21 cellular contexts compared by ENCODE assay signal in genomic region chr6:107763959-107764358, GRCh38.
DNase-seq lines count a peak whose midpoint lies in the region; ATAC-seq, FAIRE-seq and TF ChIP-seq lines count a peak whose summit lies in the region.
"Had no signal": no experiment of that assay in that cellular context is flagged by ENCODE, and none has a peak within 500 bp of the region (broad histone marks: within the 10 kb centered on the region; RNA-seq: fewer than 3 reads in every experiment).

No MANE protein-coding gene starts in this region.

- no peak overlapping the region for H2AFZ ChIP-seq in GM23248
- no peak overlapping the region for H2AFZ ChIP-seq in astrocyte (ENCODE audit: low read depth, low read length)
- H2AFZ ChIP-seq in osteoblast (ENCODE audit: low read length): no peak overlapping the region

- H4K20me1 ChIP-seq in GM23248 (ENCODE audit: insufficient read depth) (no peaks in the 10 kb centered on the region), astrocyte (ENCODE audit: insufficient read depth, low read length) (no peaks in the 10 kb centered on the region), osteoblast (ENCODE audit: insufficient read depth, low read length) (no peaks in the 10 kb centered on the region)

- FAIRE-seq in astrocyte (lab: Jason Lieb, UNC): no peak

- H3K4me3 Mint-ChIP-seq in astrocyte (ENCODE audit: unreplicated experiment): no peak overlapping the region
- H3K4me3 Mint-ChIP-seq in activated CD8-positive, alpha-beta T cell treated with anti-CD3 and anti-CD28 coated beads for 36 hours: no peak overlapping the region
- H3K4me3 Mint-ChIP-seq: activated CD4-positive, alpha-beta T cell treated with anti-CD3 and anti-CD28 coated beads, Interleukin-2, amount 10 ng/mL, durations not matched to agents 7 days and 5 days; B cell had no signal

- no peak overlapping the region for H3K9ac ChIP-seq in GM23248
- no peak overlapping the region for H3K9ac ChIP-seq in astrocyte (ENCODE audit: low read length)
- no peak overlapping the region for H3K9ac ChIP-seq in colonic mucosa (ENCODE audit: low read depth in 2 of 2, low read length in 2 of 2)

- no peaks in the 10 kb centered on the region for H3K9me2 ChIP-seq in GM23248 (ENCODE audit: insufficient read depth)

- DNase-seq in GM23248 (peak; percentile 60), astrocyte (ENCODE audit: low read depth) (peak; percentile 78), fibroblast of pulmonary artery (ENCODE audit: low read depth) (peak; percentile 15), osteoblast (ENCODE audit: insufficient read length, low spot score, missing footprints) (peak; percentile 83), AML-193 (lab: John Stamatoyannopoulos, UW) (no peak), colonic mucosa (no peak), omental fat pad (ENCODE audit: low spot score) (no peak)
- DNase-seq in activated CD8-positive, alpha-beta T cell treated with anti-CD3 and anti-CD28 coated beads for 36 hours: no peak
- DNase-seq: activated CD4-positive, alpha-beta T cell treated with anti-CD3 and anti-CD28 coated beads, Interleukin-2, amount 10 ng/mL, durations not matched to agents 7 days and 5 days; activated CD8-positive, alpha-beta memory T cell treated with anti-CD3 and anti-CD28 coated beads, Interleukin-2, amount 50 U/mL, for 48 hours; activated gamma-delta T cell treated with Interleukin-2 at 50 U/mL for 16 hours; Caco-2; GOT3; left ventricle myocardium superior; NCI-H1417 treated with DMSO at 0.1 percent for 48 hours; occipital lobe; PC-3; stimulated activated naive CD4-positive, alpha-beta T cell had no signal

- peaks cover 2% of the 10 kb centered on the region for H3K27me3 Mint-ChIP-seq in astrocyte (ENCODE audit: low read depth, unreplicated experiment)
- H3K27me3 Mint-ChIP-seq in activated CD8-positive, alpha-beta T cell treated with anti-CD3 and anti-CD28 coated beads for 36 hours: no peaks in the 10 kb centered on the region
- H3K27me3 Mint-ChIP-seq: activated CD4-positive, alpha-beta T cell treated with anti-CD3 and anti-CD28 coated beads, Interleukin-2, amount 10 ng/mL, durations not matched to agents 7 days and 5 days; B cell had no signal

- H3K4me1 ChIP-seq in GM23248 (ENCODE audit: insufficient read depth): no peaks in the 10 kb centered on the region
- peaks cover 6% of the 10 kb centered on the region for H3K4me1 ChIP-seq in astrocyte (ENCODE audit: insufficient read depth, low read length)
- peaks cover 9% of the 10 kb centered on the region for H3K4me1 ChIP-seq in osteoblast (ENCODE audit: insufficient read depth, low read length)
- H3K4me1 ChIP-seq in colonic mucosa: no peaks in the 10 kb centered on the region
- H3K4me1 ChIP-seq: Caco-2, tibial nerve had no signal

- H3K9me3 ChIP-seq in GM23248 (ENCODE audit: low read depth) (no peaks in the 10 kb centered on the region), astrocyte (ENCODE audit: insufficient read depth, low read depth, low read length) (no peaks in the 10 kb centered on the region), osteoblast (ENCODE audit: low read depth, low read length) (no peaks in the 10 kb centered on the region), colonic mucosa (no peaks in the 10 kb centered on the region)
- H3K9me3 ChIP-seq: Caco-2, tibial nerve had no signal

- peaks cover 7% of the 10 kb centered on the region for H3K9me3 Mint-ChIP-seq in astrocyte (ENCODE audit: unreplicated experiment)
- peaks cover 11% of the 10 kb centered on the region for H3K9me3 Mint-ChIP-seq in activated CD8-positive, alpha-beta T cell treated with anti-CD3 and anti-CD28 coated beads for 36 hours

- H3K27ac ChIP-seq in GM23248: no peak overlapping the region
- no peak overlapping the region for H3K27ac ChIP-seq in astrocyte (ENCODE audit: low read depth, low read length)
- H3K27ac ChIP-seq in osteoblast (ENCODE audit: low read depth, low read length): no peak overlapping the region
- no peak overlapping the region for H3K27ac ChIP-seq in colonic mucosa
- H3K27ac ChIP-seq: tibial nerve had no signal

- in situ Hi-C loops in GM23248 (cut with MboI): no loop called here

- H3K27me3 ChIP-seq in GM23248 (replicated peaks; ENCODE audit: insufficient read depth) (peaks cover 34% of the 10 kb centered on the region), astrocyte (ENCODE audit: insufficient read depth, low read length) (peaks cover 6% of the 10 kb centered on the region), osteoblast (ENCODE audit: insufficient read depth, low read length) (peaks cover 6% of the 10 kb centered on the region), colonic mucosa (no peaks in the 10 kb centered on the region)
- H3K27me3 ChIP-seq: tibial nerve had no signal

- H3K4me1 Mint-ChIP-seq in astrocyte (ENCODE audit: low read depth, unreplicated experiment): peaks cover 12% of the 10 kb centered on the region
- H3K4me1 Mint-ChIP-seq in activated CD8-positive, alpha-beta T cell treated with anti-CD3 and anti-CD28 coated beads for 36 hours (ENCODE audit: low read depth): peaks cover 22% of the 10 kb centered on the region
- H3K4me1 Mint-ChIP-seq: B cell had no signal

- no peaks in the 10 kb centered on the region for H3K36me3 Mint-ChIP-seq in astrocyte (ENCODE audit: low read depth, unreplicated experiment)
- H3K36me3 Mint-ChIP-seq in activated CD8-positive, alpha-beta T cell treated with anti-CD3 and anti-CD28 coated beads for 36 hours (ENCODE audit: low read depth): peaks cover 16% of the 10 kb centered on the region

- no peak for TF ChIP-seq CTCF in astrocyte (IDR thresholded peaks at IDR 0.05; ENCODE audit: insufficient read depth, low read depth, low read length)
- no peak for TF ChIP-seq CTCF in fibroblast of pulmonary artery (IDR thresholded peaks at IDR 0.05; ENCODE audit: low read length, missing control alignments)
- no peak for TF ChIP-seq CTCF in osteoblast (IDR thresholded peaks at IDR 0.05; ENCODE audit: extremely low read depth, low read depth, low read length)
- TF ChIP-seq CTCF in colonic mucosa (IDR thresholded peaks at IDR 0.05): no peak
- TF ChIP-seq CTCF in omental fat pad (IDR thresholded peaks at IDR 0.05): no peak
- TF ChIP-seq CTCF in activated CD8-positive, alpha-beta T cell treated with anti-CD3 and anti-CD28 coated beads for 36 hours (IDR thresholded peaks at IDR 0.05): no peak

- H3K4me3 ChIP-seq in GM23248: no peak overlapping the region
- no peak overlapping the region for H3K4me3 ChIP-seq in astrocyte (ENCODE audit: insufficient read depth, low read depth, low read length)
- H3K4me3 ChIP-seq in fibroblast of pulmonary artery (replicated peaks; ENCODE audit: low read depth, low read length): no peak overlapping the region
- H3K4me3 ChIP-seq in osteoblast (ENCODE audit: insufficient read depth, low read length): no peak overlapping the region
- no peak overlapping the region for H3K4me3 ChIP-seq in colonic mucosa
- H3K4me3 ChIP-seq: tibial nerve had no signal

- 6 to 10% methylated on average over 1 of the region's 1 CpG for WGBS in GM23248 (ENCODE audit: low coverage in 1 of 2, low lambda C conversion rate in 2 of 2, missing lambda C conversion rate in 2 of 2), 2 experiments

- POLR2A ChIA-PET in activated CD8-positive, alpha-beta T cell treated with anti-CD3 and anti-CD28 coated beads for 36 hours (lab: Charles Lee): interaction anchor here (0.7 to 3.2 kb wide), 4 partner anchors 13 to 26 kb away, joined by 3 to 11 read pairs (median 3); no protein-coding TSS in a partner anchor

- 0 out of 2 replicates have a peak, but pooled peaks cover 6% of the 10 kb centered on the region for H3F3A ChIP-seq in GM23248 (ENCODE audit: insufficient read depth)

- no peak for ATAC-seq in omental fat pad (ENCODE audit: low FRiP score)
- ATAC-seq in activated CD8-positive, alpha-beta T cell treated with anti-CD3 and anti-CD28 coated beads for 36 hours: no peak
- ATAC-seq: left ventricle myocardium superior, PC-3, sciatic nerve had no signal

- H3K4me2 ChIP-seq in GM23248 (ENCODE audit: unreplicated experiment) (no peak overlapping the region), astrocyte (ENCODE audit: low read length) (no peak overlapping the region), osteoblast (ENCODE audit: insufficient read depth, low read length) (no peak overlapping the region)

- peak overlapping the region; percentile 77 for H3K27ac Mint-ChIP-seq in astrocyte (ENCODE audit: unreplicated experiment)
- no peak overlapping the region for H3K27ac Mint-ChIP-seq in activated CD8-positive, alpha-beta T cell treated with anti-CD3 and anti-CD28 coated beads for 36 hours
- H3K27ac Mint-ChIP-seq: activated CD4-positive, alpha-beta T cell treated with anti-CD3 and anti-CD28 coated beads, Interleukin-2, amount 10 ng/mL, durations not matched to agents 7 days and 5 days; B cell had no signal

- CTCF ChIA-PET in activated CD8-positive, alpha-beta T cell treated with anti-CD3 and anti-CD28 coated beads for 36 hours (lab: Charles Lee): interaction anchor here (0.8 to 2.4 kb wide), 3 partner anchors 11 to 103 kb away, joined by 3 to 7 read pairs (median 3); no protein-coding TSS in a partner anchor

- H3K79me2 ChIP-seq in GM23248 (ENCODE audit: insufficient read depth): no peaks in the 10 kb centered on the region
- H3K79me2 ChIP-seq in astrocyte (ENCODE audit: insufficient read depth, low read length): no peaks in the 10 kb centered on the region
- H3K79me2 ChIP-seq in osteoblast (ENCODE audit: insufficient read depth, low read length): no peaks in the 10 kb centered on the region

- intact Hi-C loops in colonic mucosa (cut with DNase I): no loop called here
- intact Hi-C loops in activated CD8-positive, alpha-beta T cell treated with anti-CD3 and anti-CD28 coated beads for 36 hours (cut with micrococcal nuclease): no loop called here

- H3K36me3 ChIP-seq in GM23248 (ENCODE audit: low read depth) (no peaks in the 10 kb centered on the region), astrocyte (ENCODE audit: insufficient read depth, low read length) (no peaks in the 10 kb centered on the region), osteoblast (ENCODE audit: insufficient read depth, low read length) (no peaks in the 10 kb centered on the region), colonic mucosa (no peaks in the 10 kb centered on the region)
- H3K36me3 ChIP-seq: tibial nerve had no signal

Comparison
In these comparisons a context has a peak if more than half of its experiments do, and no peak if none do; other contexts are left out.
1. DNase-seq: peak in GM23248 (single experiment), astrocyte (single experiment), fibroblast of pulmonary artery (single experiment) and osteoblast (single experiment); none in AML-193 (0 of 2), colonic mucosa (single experiment), omental fat pad (single experiment) and activated CD8-positive, alpha-beta T cell treated with anti-CD3 and anti-CD28 coated beads for 36 hours (single experiment).